In genomic region chr16:1469693-1470201, GRCh38 we compare ENCODE assay signal across 16 cellular contexts. TPM values are rescaled to one million over a fixed set of nuclear protein-coding genes. Genes with fewer than 3 reads are reported as not detected.
DNase-seq lines count a peak whose midpoint lies in the region; ATAC-seq, FAIRE-seq and TF ChIP-seq lines count a peak whose summit lies in the region.
"Had no signal": no experiment of that assay in that cellular context is flagged by ENCODE, and none has a peak within 500 bp of the region (broad histone marks: within the 10 kb centered on the region; RNA-seq: fewer than 3 reads in every experiment).

No MANE protein-coding gene starts in this region.

- H3K18ac ChIP-seq in IMR-90 (ENCODE audit: low read depth, low read length), result no peak overlapping the region

- H3K4me3 ChIP-seq in CD4-positive, CD25-positive, alpha-beta regulatory T cell (ENCODE audit: low read depth, low read length), result no peak overlapping the region
- no peak overlapping the region for H3K4me3 ChIP-seq in IMR-90 (ENCODE audit: insufficient read depth, low read depth, low read length)
- H3K4me3 ChIP-seq in GM12878, result peak overlapping the region; percentile 41; the same call in 1 of the 2 replicates
- H3K4me3 ChIP-seq: lung, right atrium auricular region, uterus had no signal

- H3K36me3 Mint-ChIP-seq in CD4-positive, CD25-positive, alpha-beta regulatory T cell, result peaks cover 3% of the 10 kb centered on the region
- H3K36me3 Mint-ChIP-seq in nephron (ENCODE audit: low read depth), result no peaks in the 10 kb centered on the region

- RAD21 ChIA-PET in GM12878 (lab: Charles Lee; ENCODE audit: unreplicated experiment), result no interaction called here

- H3K27ac ChIP-seq in CD4-positive, CD25-positive, alpha-beta regulatory T cell (ENCODE audit: insufficient read depth, low read length, poor library complexity, severe bottlenecking), result no peak overlapping the region
- no peak overlapping the region for H3K27ac ChIP-seq in IMR-90 (ENCODE audit: insufficient read depth, low read length)
- H3K27ac ChIP-seq in GM12878 (ENCODE audit: control insufficient read depth, insufficient read depth), result peak overlapping the region; percentile 92
- H3K27ac ChIP-seq: right atrium auricular region, uterus had no signal

- no peaks in the 10 kb centered on the region for H3K9me3 ChIP-seq in CD4-positive, CD25-positive, alpha-beta regulatory T cell (ENCODE audit: control insufficient read depth in 2 of 2, low read length in 2 of 2)
- H3K9me3 ChIP-seq in IMR-90 (ENCODE audit: control insufficient read depth, insufficient read depth, low read length) (no peaks in the 10 kb centered on the region), GM12878 (replicated peaks; ENCODE audit: control insufficient read depth, insufficient read depth, low read length) (no peaks in the 10 kb centered on the region)
- H3K9me3 ChIP-seq: Caco-2, right atrium auricular region, uterus had no signal

- no peak overlapping the region for H3K56ac ChIP-seq in IMR-90 (ENCODE audit: extremely low read depth, insufficient read depth, low read length)

- no peak overlapping the region for H2BK15ac ChIP-seq in IMR-90 (ENCODE audit: low read depth, low read length)

- H3K4me3 Mint-ChIP-seq in CD4-positive, CD25-positive, alpha-beta regulatory T cell, result no peak overlapping the region
- peak overlapping the region in 1 of 3 experiments; percentile 48 for H3K4me3 Mint-ChIP-seq in nephron

- dilution Hi-C loops in IMR-90 (cut with HindIII; ENCODE audit: low sequenced_read_pairs, unreplicated experiment), result no loop called here

- peaks cover 12% of the 10 kb centered on the region for H3K4me1 ChIP-seq in CD4-positive, CD25-positive, alpha-beta regulatory T cell (ENCODE audit: control insufficient read depth, insufficient read depth, low read length, poor library complexity, severe bottlenecking)
- H3K4me1 ChIP-seq in IMR-90 (ENCODE audit: control insufficient read depth, insufficient read depth, low read length) (0 out of 2 replicates have a peak, but pooled peaks cover 4% of the 10 kb centered on the region), GM12878 (ENCODE audit: control insufficient read depth, insufficient read depth, low read length) (peaks cover 20% of the 10 kb centered on the region)
- H3K4me1 ChIP-seq: uterus had no signal

- H3K9me3 Mint-ChIP-seq in CD4-positive, CD25-positive, alpha-beta regulatory T cell, result no peaks in the 10 kb centered on the region
- no peaks in the 10 kb centered on the region for H3K9me3 Mint-ChIP-seq in nephron

- peak overlapping the region in 2 of 3 donors; percentile 71 to 81 for H3K27ac Mint-ChIP-seq in CD4-positive, CD25-positive, alpha-beta regulatory T cell
- peak overlapping the region in 2 of 3 experiments; percentile 7 to 25 for H3K27ac Mint-ChIP-seq in nephron

- TF ChIP-seq RAD21 in IMR-90 (IDR thresholded peaks at IDR 0.05; ENCODE audit: low read length), result no peak
- no peak for TF ChIP-seq RAD21 in GM12878 (IDR thresholded peaks at IDR 0.05; ENCODE audit: insufficient read depth, low read depth, low read length)

- peaks cover 32 to 72% of the 10 kb centered on the region in 2 experiments for H3K79me1 ChIP-seq in IMR-90 (ENCODE audit: low read depth in 1 of 2, low read length in 2 of 2)

- H2BK5ac ChIP-seq in IMR-90 (ENCODE audit: low read depth, low read length, poor library complexity, severe bottlenecking), result no peak overlapping the region

- no peak overlapping the region for H2AK5ac ChIP-seq in IMR-90 (ENCODE audit: low read depth, low read length)

- TF ChIP-seq POLR2A in IMR-90 (IDR thresholded peaks at IDR 0.05; ENCODE audit: low read depth, low read length) (no peak), GM12878 (IDR thresholded peaks at IDR 0.05; ENCODE audit: low read depth, low read length) (peak; percentile 55; the same call in 1 of the 2 replicates)

- no peak overlapping the region for H3K4me2 ChIP-seq in IMR-90 (ENCODE audit: low read depth, low read length)
- H3K4me2 ChIP-seq in GM12878 (ENCODE audit: control insufficient read depth, insufficient read depth), result peak overlapping the region; percentile 87

- TF ChIP-seq CTCF in IMR-90 (conservative IDR thresholded peaks at IDR 0.05; ENCODE audit: low read depth, low read length), result no peak
- no peak for TF ChIP-seq CTCF in GM12878 (IDR thresholded peaks at IDR 0.05 in 2 of 3, conservative IDR thresholded peaks at IDR 0.05 in 1 of 3; ENCODE audit: control insufficient read depth in 2 of 3, extremely low read depth in 1 of 3, insufficient read depth in 1 of 3, low read depth in 3 of 3, low read length in 3 of 3)
- no peak for TF ChIP-seq CTCF in nephron (IDR thresholded peaks at IDR 0.05; ENCODE audit: unreplicated experiment in 3 of 3)

- H3K9ac ChIP-seq in IMR-90 (ENCODE audit: low read depth, low read length), result no peak overlapping the region
- peak overlapping the region; percentile 75 for H3K9ac ChIP-seq in GM12878 (ENCODE audit: control insufficient read depth, insufficient read depth, low read length)

- peak overlapping the region; percentile 69 for H2AK9ac ChIP-seq in IMR-90 (replicated peaks; ENCODE audit: low read depth, low read length, poor library complexity)

- ATAC-seq in CD4-positive, CD25-positive, alpha-beta regulatory T cell (ENCODE audit: low read depth in 2 of 2), result no peak
- ATAC-seq in IMR-90 (ENCODE audit: low read depth) (no peak), GM12878 (peak; percentile 67), GM19463 (IDR thresholded peaks at IDR 0.05; ENCODE audit: unreplicated experiment) (no peak)

- H3K36me3 ChIP-seq in CD4-positive, CD25-positive, alpha-beta regulatory T cell (ENCODE audit: control insufficient read depth, insufficient read depth, low read length), result no peaks in the 10 kb centered on the region
- H3K36me3 ChIP-seq in IMR-90 (ENCODE audit: control insufficient read depth, insufficient read depth, low read length) (peaks cover 5% of the 10 kb centered on the region; the same call in 1 of the 2 replicates), GM12878 (ENCODE audit: control insufficient read depth in 2 of 2, insufficient read depth in 2 of 2, low read length in 1 of 2) (no peaks in the 10 kb centered on the region)
- H3K36me3 ChIP-seq: right atrium auricular region, uterus had no signal

- no peak overlapping the region for H3K4ac ChIP-seq in IMR-90 (ENCODE audit: low read depth, low read length)

- intact Hi-C loops in IMR-90 (cut with micrococcal nuclease) (loop anchor here (10.0 kb wide), 1 partner anchor 45 kb away; the partner anchor contains the start of gene UQCC4), GM12878 (cut with micrococcal nuclease; ENCODE audit: unreplicated experiment) (loop anchor here (5.0 kb wide), 1 partner anchor 47 kb away; the partner anchor contains the start of gene UQCC4)

- 0 out of 4 replicates have a peak, but pooled peaks of 1 of the 2 experiments have one; percentile 22 for TF ChIP-seq EP300 in GM12878 (IDR thresholded peaks at IDR 0.05; ENCODE audit: borderline replicate concordance in 1 of 2, control insufficient read depth in 1 of 2, low read depth in 2 of 2, low read length in 2 of 2)

- H4K8ac ChIP-seq in IMR-90 (ENCODE audit: low read depth in 2 of 2, low read length in 2 of 2), result no peak overlapping the region

- peaks cover 0 to 57% (median 17%) of the 10 kb centered on the region in 4 donors for H3K4me1 Mint-ChIP-seq in CD4-positive, CD25-positive, alpha-beta regulatory T cell
- peaks cover 9% of the 10 kb centered on the region for H3K4me1 Mint-ChIP-seq in nephron

- peaks cover 55% of the 10 kb centered on the region for H3K79me2 ChIP-seq in GM12878 (ENCODE audit: control insufficient read depth, insufficient read depth, low read length)

- no peaks in the 10 kb centered on the region for H3K27me3 Mint-ChIP-seq in CD4-positive, CD25-positive, alpha-beta regulatory T cell
- H3K27me3 Mint-ChIP-seq in nephron (ENCODE audit: low read depth), result peaks cover 3% of the 10 kb centered on the region

- H2BK120ac ChIP-seq in IMR-90 (ENCODE audit: low read depth, low read length), result no peak overlapping the region

- no peak overlapping the region for H4K91ac ChIP-seq in IMR-90 (ENCODE audit: insufficient read depth, low read depth, low read length)

- CTCF ChIA-PET in IMR-90 (lab: Yijun Ruan, JAX), result interaction anchor here (0.6 kb wide), 1 partner anchor 47 kb away, joined by 3 read pairs; no protein-coding TSS in a partner anchor
- CTCF ChIA-PET in GM12878 (lab: Yijun Ruan, JAX), result no interaction called here

- H2AFZ ChIP-seq in IMR-90 (replicated peaks; ENCODE audit: low read length, poor library complexity), result no peak overlapping the region
- peak overlapping the region; percentile 65 for H2AFZ ChIP-seq in GM12878 (ENCODE audit: control insufficient read depth, low read depth, low read length)

- POLR2A ChIA-PET in IMR-90 (lab: Charles Lee; ENCODE audit: unreplicated experiment), result no interaction called here
- POLR2A ChIA-PET in GM12878 (lab: Charles Lee), result interaction anchor here (1.0 to 1.3 kb wide), 3 partner anchors 10 to 49 kb away, joined by 3 to 4 read pairs (median 4); partner anchors contain the start of gene UQCC4

- 84% methylated on average over 19 of the region's 20 CpGs; no CpG with 5 or more reads in 1 of the 2 experiments for WGBS in IMR-90 (ENCODE audit: extremely low coverage in 2 of 2, insufficient read length in 1 of 2), 2 experiments
- 96% methylated on average over 20 of the region's 20 CpGs for WGBS in GM12878 (ENCODE audit: insufficient coverage, insufficient replicate concordance, low lambda C conversion rate, missing lambda C conversion rate)

- H2BK20ac ChIP-seq in IMR-90 (ENCODE audit: low read depth, low read length), result no peak overlapping the region

- H4K5ac ChIP-seq in IMR-90 (ENCODE audit: low read depth, low read length), result no peak overlapping the region

- no TSS peak for BruUV-seq in IMR-90 (replicated peaks; lab: Mats Ljungman, UMichigan)
- BruUV-seq in GM12878 (replicated peaks; lab: Mats Ljungman, UMichigan), result no TSS peak

- peak; percentile 44 for FAIRE-seq in GM12878 (lab: Jason Lieb, UNC)
- FAIRE-seq: frontal cortex had no signal

- H4K20me1 ChIP-seq in IMR-90 (ENCODE audit: insufficient read depth, low read length) (peaks cover 46% of the 10 kb centered on the region), GM12878 (ENCODE audit: control insufficient read depth, insufficient read depth) (no peaks in the 10 kb centered on the region)

- H3K14ac ChIP-seq in IMR-90 (replicated peaks; ENCODE audit: low read depth, low read length), result no peak overlapping the region

- peaks cover 14% of the 10 kb centered on the region for H3K9me1 ChIP-seq in IMR-90 (ENCODE audit: insufficient read depth, low read length)

- no peak for DNase-seq in CD4-positive, CD25-positive, alpha-beta regulatory T cell
- DNase-seq in IMR-90 (no peak), GM12878 (ENCODE audit: low read depth, low spot score) (no peak), DMS53 treated with DMSO at 0.1 percent for 48 hours (lab: John Stamatoyannopoulos, UW; ENCODE audit: unreplicated experiment) (no peak), NCI-H2171 (lab: John Stamatoyannopoulos, UW) (no peak)
- no peak for DNase-seq in activated CD4-positive, alpha-beta T cell treated with anti-CD3 and anti-CD28 coated beads, Interleukin-2, amount 50 U/mL, for 1 hour
- DNase-seq: activated naive CD4-positive, alpha-beta T cell treated with Interleukin-2 at 50 U/mL for 16 hours; Caco-2; NCI-H510A treated with DMSO at 0.1 percent for 48 hours; uterus had no signal

- H3K27me3 ChIP-seq in CD4-positive, CD25-positive, alpha-beta regulatory T cell (ENCODE audit: control insufficient read depth, insufficient read depth, low read length), result no peaks in the 10 kb centered on the region
- H3K27me3 ChIP-seq in IMR-90 (ENCODE audit: control insufficient read depth, insufficient read depth, low read length) (no peaks in the 10 kb centered on the region), GM12878 (replicated peaks in 1 of 2; ENCODE audit: control insufficient read depth in 2 of 2, insufficient read depth in 2 of 2, low read length in 1 of 2) (no peaks in the 10 kb centered on the region)
- H3K27me3 ChIP-seq: right atrium auricular region, uterus had no signal

- SMC1A ChIA-PET in GM12878 (lab: Charles Lee; ENCODE audit: uncharacterized antibody, unreplicated experiment), result no interaction called here

- in situ Hi-C loops in IMR-90 (cut with MboI; ENCODE audit: low sequenced_read_pairs) (no loop called here), GM12878 (cut with MboI) (no loop called here)

- H3K23ac ChIP-seq in IMR-90 (ENCODE audit: low read depth, low read length), result no peak overlapping the region

RNA-seq across cellular contexts. Expression of gene CLCN7, which starts 5.1 kb away (rescaled TPM):
- 104 TPM for total RNA-seq in CD4-positive, CD25-positive, alpha-beta regulatory T cell
- polyA plus RNA-seq in CD4-positive, CD25-positive, alpha-beta regulatory T cell, result 10 to 100 TPM; 22.0 to 24.9 (median 23.5) TPM
- 10.8 TPM in 2 replicates for total RNA-seq in IMR-90 (2012; rRNA removed)
- 45.2 and 52.9 TPM in 2 replicates for polyA plus RNA-seq in IMR-90 (2012; rRNA removed)
- 20.3 and 36.5 TPM in 2 replicates for polyA plus RNA-seq in IMR-90 (2012; cell fraction: cytosol; rRNA removed)
- polyA plus RNA-seq in IMR-90 (2012; cell fraction: nucleus; rRNA removed; ENCODE audit: low replicate concordance), result 84.9 and 258 TPM in 2 replicates
- 111 TPM in 2 replicates for total RNA-seq in GM12878 (2013; cell fraction: nucleolus; rRNA removed)
- total RNA-seq in GM12878 (2014; rRNA removed), result 21.3 and 27.1 TPM in 2 replicates
- total RNA-seq in GM12878 (2014; rRNA removed; fragmentation: Illumina TruSeq; extraction: Trizol), result 7.7 and 7.8 TPM in 2 replicates
- total RNA-seq in GM12878 (2021), result 56.3 and 62.5 TPM in 2 replicates
- 18.9 TPM for polyA plus RNA-seq in GM12878 (2011; ENCODE audit: low read depth)
- polyA plus RNA-seq in GM12878 (2011; rRNA removed), result 5.0 and 12.8 TPM in 2 replicates
- polyA plus RNA-seq in GM12878 (2011; cell fraction: cytosol; rRNA removed), result 12.9 and 20.6 TPM in 2 replicates
- polyA plus RNA-seq in GM12878 (2011; cell fraction: nucleus; rRNA removed), result 292 and 389 TPM in 2 replicates
- polyA plus RNA-seq in GM12878 (2012), result 50.7 and 52.0 TPM in 2 replicates
- 2.7 and 11.6 TPM in 2 replicates for polyA plus RNA-seq in GM12878 (2014; fragmentation: Illumina TruSeq; extraction: Trizol)
- under 1 TPM; 0.04 to 0.18 TPM for polyA plus RNA-seq in GM12878 (2014; fragmentation: Nextera tagmentation; extraction: Ambion mirVana)
- polyA plus RNA-seq in GM12878 (2014; rRNA removed), result 61.6 and 64.5 TPM in 2 replicates
- polyA plus RNA-seq in GM12878 (2016; fragmentation: Nextera tagmentation; extraction: Ambion mirVana), result 10 to 100 TPM; 36.7 to 38.0 TPM
- 17.0 and 18.1 TPM in 2 replicates for polyA minus RNA-seq in GM12878 (2011; rRNA and poly(A)+ RNA removed)
- polyA minus RNA-seq in GM12878 (2011; cell fraction: cytosol; rRNA and poly(A)+ RNA removed), result 5.7 and 7.2 TPM in 2 replicates
- 47.1 and 65.3 TPM in 2 replicates for polyA minus RNA-seq in GM12878 (2011; cell fraction: nucleus; rRNA and poly(A)+ RNA removed)

RNA-seq across cellular contexts. Expression of gene PTX4, which starts 19.0 kb away (rescaled TPM):
- not detected for total RNA-seq in CD4-positive, CD25-positive, alpha-beta regulatory T cell
- polyA plus RNA-seq in CD4-positive, CD25-positive, alpha-beta regulatory T cell, result not detected
- total RNA-seq in IMR-90 (2012; rRNA removed) (not detected in 2 replicates), GM12878 (2014; rRNA removed) (not detected in 2 replicates), GM12878 (2014; rRNA removed; fragmentation: Illumina TruSeq; extraction: Trizol) (not detected in 2 replicates), GM12878 (2021) (not detected in 2 replicates)
- polyA plus RNA-seq in IMR-90 (2012; rRNA removed) (0.07 TPM in 1 of 2 replicates, not detected in the other), GM12878 (2011; rRNA removed) (not detected in 2 replicates), GM12878 (2014; fragmentation: Illumina TruSeq; extraction: Trizol) (not detected in 2 replicates), GM12878 (2014; fragmentation: Nextera tagmentation; extraction: Ambion mirVana) (not detected), GM12878 (2014; rRNA removed) (0.20 TPM in 1 of 2 replicates, not detected in the other), GM12878 (2016; fragmentation: Nextera tagmentation; extraction: Ambion mirVana) (not detected)
- polyA plus RNA-seq in IMR-90 (2012; cell fraction: cytosol; rRNA removed), result not detected in 2 replicates
- 0.14 TPM in 1 of 2 replicates, not detected in the other for polyA plus RNA-seq in IMR-90 (2012; cell fraction: nucleus; rRNA removed; ENCODE audit: low replicate concordance)
- not detected in 2 replicates for total RNA-seq in GM12878 (2013; cell fraction: nucleolus; rRNA removed)
- polyA plus RNA-seq in GM12878 (2011; ENCODE audit: low read depth), result not detected
- polyA plus RNA-seq in GM12878 (2011; cell fraction: cytosol; rRNA removed), result not detected in 2 replicates
- not detected in 2 replicates for polyA plus RNA-seq in GM12878 (2011; cell fraction: nucleus; rRNA removed)
- not detected in 2 replicates for polyA plus RNA-seq in GM12878 (2012)
- not detected in 2 replicates for polyA minus RNA-seq in GM12878 (2011; rRNA and poly(A)+ RNA removed)
- polyA minus RNA-seq in GM12878 (2011; cell fraction: cytosol; rRNA and poly(A)+ RNA removed), result not detected in 2 replicates
- not detected in 2 replicates for polyA minus RNA-seq in GM12878 (2011; cell fraction: nucleus; rRNA and poly(A)+ RNA removed)
- total RNA-seq: Caco-2, frontal cortex, MCF 10A had no signal

RNA-seq across cellular contexts. Expression of gene TELO2, which starts 23.4 kb away (rescaled TPM):
- 27.4 TPM for total RNA-seq in CD4-positive, CD25-positive, alpha-beta regulatory T cell
- polyA plus RNA-seq in CD4-positive, CD25-positive, alpha-beta regulatory T cell, result 10 to 100 TPM in 3 of 4 donors, 1 to 10 TPM in 1; 9.1 to 15.2 (median 11.6) TPM
- total RNA-seq in IMR-90 (2012; rRNA removed), result 5.8 and 6.6 TPM in 2 replicates
- 26.6 and 28.2 TPM in 2 replicates for polyA plus RNA-seq in IMR-90 (2012; rRNA removed)
- polyA plus RNA-seq in IMR-90 (2012; cell fraction: cytosol; rRNA removed), result 16.6 and 18.1 TPM in 2 replicates
- 110 and 290 TPM in 2 replicates for polyA plus RNA-seq in IMR-90 (2012; cell fraction: nucleus; rRNA removed; ENCODE audit: low replicate concordance)
- total RNA-seq in GM12878 (2013; cell fraction: nucleolus; rRNA removed), result 39.3 and 46.2 TPM in 2 replicates
- 21.5 and 25.2 TPM in 2 replicates for total RNA-seq in GM12878 (2014; rRNA removed)
- 7.1 and 8.2 TPM in 2 replicates for total RNA-seq in GM12878 (2014; rRNA removed; fragmentation: Illumina TruSeq; extraction: Trizol)
- total RNA-seq in GM12878 (2021), result 60.0 and 72.8 TPM in 2 replicates
- 7.7 TPM for polyA plus RNA-seq in GM12878 (2011; ENCODE audit: low read depth)
- 5.2 and 11.9 TPM in 2 replicates for polyA plus RNA-seq in GM12878 (2011; rRNA removed)
- 18.2 and 37.3 TPM in 2 replicates for polyA plus RNA-seq in GM12878 (2011; cell fraction: cytosol; rRNA removed)
- polyA plus RNA-seq in GM12878 (2011; cell fraction: nucleus; rRNA removed), result 386 and 553 TPM in 2 replicates
- polyA plus RNA-seq in GM12878 (2012), result 28.0 and 32.9 TPM in 2 replicates
- 0.68 and 5.0 TPM in 2 replicates for polyA plus RNA-seq in GM12878 (2014; fragmentation: Illumina TruSeq; extraction: Trizol)
- polyA plus RNA-seq in GM12878 (2014; fragmentation: Nextera tagmentation; extraction: Ambion mirVana), result 1 to 10 TPM in 1 of 2 experiments, under 1 TPM in 1; 0.55 to 2.4 TPM
- 56.4 and 83.7 TPM in 2 replicates for polyA plus RNA-seq in GM12878 (2014; rRNA removed)
- 10 to 100 TPM; 57.8 to 69.1 TPM for polyA plus RNA-seq in GM12878 (2016; fragmentation: Nextera tagmentation; extraction: Ambion mirVana)
- 3.3 and 9.1 TPM in 2 replicates for polyA minus RNA-seq in GM12878 (2011; rRNA and poly(A)+ RNA removed)
- polyA minus RNA-seq in GM12878 (2011; cell fraction: cytosol; rRNA and poly(A)+ RNA removed), result 7.0 and 7.6 TPM in 2 replicates
- polyA minus RNA-seq in GM12878 (2011; cell fraction: nucleus; rRNA and poly(A)+ RNA removed), result 24.1 and 45.8 TPM in 2 replicates

RNA-seq across cellular contexts. Expression of gene CCDC154, which starts 25.4 kb away (rescaled TPM):
- 2.6 TPM for total RNA-seq in CD4-positive, CD25-positive, alpha-beta regulatory T cell
- not detected for polyA plus RNA-seq in CD4-positive, CD25-positive, alpha-beta regulatory T cell
- total RNA-seq in IMR-90 (2012; rRNA removed) (under 0.01 TPM in 1 of 2 replicates, not detected in the other), GM12878 (2014; rRNA removed) (0.06 and 0.11 TPM in 2 replicates), GM12878 (2014; rRNA removed; fragmentation: Illumina TruSeq; extraction: Trizol) (not detected in 2 replicates), GM12878 (2021) (0.21 and 0.26 TPM in 2 replicates)
- polyA plus RNA-seq in IMR-90 (2012; rRNA removed) (0.09 TPM in 1 of 2 replicates, not detected in the other), GM12878 (2011; rRNA removed) (not detected in 2 replicates), GM12878 (2014; fragmentation: Illumina TruSeq; extraction: Trizol) (not detected in 2 replicates), GM12878 (2014; fragmentation: Nextera tagmentation; extraction: Ambion mirVana) (not detected), GM12878 (2014; rRNA removed) (0.33 TPM in 1 of 2 replicates, not detected in the other), GM12878 (2016; fragmentation: Nextera tagmentation; extraction: Ambion mirVana) (under 1 TPM in 1 of 2 experiments, not detected in 1; 0.25 TPM)
- 0.08 and 0.14 TPM in 2 replicates for polyA plus RNA-seq in IMR-90 (2012; cell fraction: cytosol; rRNA removed)
- polyA plus RNA-seq in IMR-90 (2012; cell fraction: nucleus; rRNA removed; ENCODE audit: low replicate concordance), result 0.56 and 1.3 TPM in 2 replicates
- 0.42 and 0.46 TPM in 2 replicates for total RNA-seq in GM12878 (2013; cell fraction: nucleolus; rRNA removed)
- not detected for polyA plus RNA-seq in GM12878 (2011; ENCODE audit: low read depth)
- not detected in 2 replicates for polyA plus RNA-seq in GM12878 (2011; cell fraction: cytosol; rRNA removed)
- polyA plus RNA-seq in GM12878 (2011; cell fraction: nucleus; rRNA removed), result 0.19 and 0.37 TPM in 2 replicates
- 0.08 and 0.37 TPM in 2 replicates for polyA plus RNA-seq in GM12878 (2012)
- not detected in 2 replicates for polyA minus RNA-seq in GM12878 (2011; rRNA and poly(A)+ RNA removed)
- polyA minus RNA-seq in GM12878 (2011; cell fraction: cytosol; rRNA and poly(A)+ RNA removed), result not detected in 2 replicates
- not detected in 2 replicates for polyA minus RNA-seq in GM12878 (2011; cell fraction: nucleus; rRNA and poly(A)+ RNA removed)
- total RNA-seq: right atrium auricular region had no signal

RNA-seq across cellular contexts. Expression of gene PERCC1, which starts 38.9 kb away (rescaled TPM):
- total RNA-seq in CD4-positive, CD25-positive, alpha-beta regulatory T cell, result not detected
- polyA plus RNA-seq in CD4-positive, CD25-positive, alpha-beta regulatory T cell, result not detected
- total RNA-seq in IMR-90 (2012; rRNA removed) (not detected in 2 replicates), GM12878 (2014; rRNA removed) (not detected in 2 replicates), GM12878 (2014; rRNA removed; fragmentation: Illumina TruSeq; extraction: Trizol) (not detected in 2 replicates), GM12878 (2021) (not detected in 2 replicates)
- polyA plus RNA-seq in IMR-90 (2012; rRNA removed) (not detected in 2 replicates), GM12878 (2011; rRNA removed) (not detected in 2 replicates), GM12878 (2014; fragmentation: Illumina TruSeq; extraction: Trizol) (not detected in 2 replicates), GM12878 (2014; fragmentation: Nextera tagmentation; extraction: Ambion mirVana) (not detected), GM12878 (2014; rRNA removed) (not detected in 2 replicates), GM12878 (2016; fragmentation: Nextera tagmentation; extraction: Ambion mirVana) (not detected)
- not detected in 2 replicates for polyA plus RNA-seq in IMR-90 (2012; cell fraction: cytosol; rRNA removed)
- not detected in 2 replicates for polyA plus RNA-seq in IMR-90 (2012; cell fraction: nucleus; rRNA removed; ENCODE audit: low replicate concordance)
- total RNA-seq in GM12878 (2013; cell fraction: nucleolus; rRNA removed), result not detected in 2 replicates
- not detected for polyA plus RNA-seq in GM12878 (2011; ENCODE audit: low read depth)
- not detected in 2 replicates for polyA plus RNA-seq in GM12878 (2011; cell fraction: cytosol; rRNA removed)
- not detected in 2 replicates for polyA plus RNA-seq in GM12878 (2011; cell fraction: nucleus; rRNA removed)
- polyA plus RNA-seq in GM12878 (2012), result not detected in 2 replicates
- not detected in 2 replicates for polyA minus RNA-seq in GM12878 (2011; rRNA and poly(A)+ RNA removed)
- polyA minus RNA-seq in GM12878 (2011; cell fraction: cytosol; rRNA and poly(A)+ RNA removed), result not detected in 2 replicates
- polyA minus RNA-seq in GM12878 (2011; cell fraction: nucleus; rRNA and poly(A)+ RNA removed), result not detected in 2 replicates
- total RNA-seq: frontal cortex, MCF 10A, right atrium auricular region, uterus had no signal
